24 cellular contexts compared by ENCODE assay signal in the genomic region with DNA sequence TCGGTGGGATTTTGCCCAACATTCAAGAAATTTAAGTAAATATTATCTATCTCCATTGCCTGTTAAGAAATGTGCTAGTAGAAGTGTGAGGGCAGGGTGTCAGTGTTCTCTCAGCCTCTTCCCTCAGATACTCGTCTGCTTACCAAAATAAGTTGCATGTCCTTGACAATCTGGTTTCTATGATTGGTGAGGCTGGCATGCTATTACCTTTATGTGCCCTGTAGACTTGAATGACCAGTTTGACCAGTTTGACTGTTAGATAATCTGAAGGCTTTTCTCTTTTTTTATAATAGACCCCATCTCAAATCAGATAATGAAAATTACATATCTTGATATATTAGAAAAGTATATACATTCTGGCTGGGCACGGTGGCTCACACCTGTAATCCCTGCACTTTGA. TPM values are rescaled to one million over a fixed set of nuclear protein-coding genes. Genes with fewer than 3 reads are reported as not detected.
DNase-seq lines count a peak whose midpoint lies in the region; ATAC-seq and TF ChIP-seq lines count a peak whose summit lies in the region.
"Had no signal": no experiment of that assay in that cellular context is flagged by ENCODE, and none has a peak within 500 bp of the region (broad histone marks: within the 10 kb centered on the region; RNA-seq: fewer than 3 reads in every experiment).

No MANE protein-coding gene starts in this region.

- H3K27me3 Mint-ChIP-seq in CD4-positive, alpha-beta memory T cell: no peaks in the 10 kb centered on the region
- H3K27me3 Mint-ChIP-seq: IgD-negative memory B cell had no signal

- CTCF ChIA-PET in CD4-positive, alpha-beta memory T cell (lab: Charles Lee; ENCODE audit: partially characterized antibody): no interaction called here

- no peak overlapping the region for H3K27ac Mint-ChIP-seq in CD4-positive, alpha-beta memory T cell
- H3K27ac Mint-ChIP-seq: H9, IgD-negative memory B cell had no signal

- H3K36me3 Mint-ChIP-seq in CD4-positive, alpha-beta memory T cell: peaks cover 22 to 32% of the 10 kb centered on the region in 2 donors

- POLR2A ChIA-PET in CD4-positive, alpha-beta memory T cell (lab: Charles Lee; ENCODE audit: partially characterized antibody): no interaction called here

- ATAC-seq in RWPE2 (ENCODE audit: low read depth) (peak; percentile 49; the same call in 2 of the 3 replicates), gastroesophageal sphincter (no peak), omental fat pad (ENCODE audit: low FRiP score) (no peak)
- ATAC-seq: A549 had no signal

- peaks cover 0 to 2% (median 0%) of the 10 kb centered on the region in 8 donors for H3K9me3 Mint-ChIP-seq in CD4-positive, alpha-beta memory T cell
- H3K9me3 Mint-ChIP-seq: H9, IgD-negative memory B cell had no signal

- H3K27me3 ChIP-seq in RWPE2 (ENCODE audit: insufficient read depth, poor library complexity, severe bottlenecking) (no peaks in the 10 kb centered on the region), gastroesophageal sphincter (no peaks in the 10 kb centered on the region)
- no peaks in the 10 kb centered on the region for H3K27me3 ChIP-seq in CD4-positive, alpha-beta memory T cell (ENCODE audit: insufficient read depth, low read length)
- H3K27me3 ChIP-seq: BLaER1 treated with 17β-estradiol and CSF1 and Interleukin-3, amounts not matched to agents 10 nM and 100 nM; SJCRH30 had no signal

- no peaks in the 10 kb centered on the region for H3K9me3 ChIP-seq in RWPE2 (ENCODE audit: severe bottlenecking)
- no peaks in the 10 kb centered on the region for H3K9me3 ChIP-seq in gastroesophageal sphincter
- H3K9me3 ChIP-seq in CD4-positive, alpha-beta memory T cell (ENCODE audit: control insufficient read depth in 1 of 2, low read length in 2 of 2): no peaks in the 10 kb centered on the region
- H3K9me3 ChIP-seq: A549; BLaER1 treated with 17β-estradiol and CSF1 and Interleukin-3, amounts not matched to agents 10 nM and 100 nM; SJCRH30 had no signal

- H3K4me1 Mint-ChIP-seq in CD4-positive, alpha-beta memory T cell: peaks cover 15 to 26% (median 21%) of the 10 kb centered on the region in 4 donors
- H3K4me1 Mint-ChIP-seq: H9, IgD-negative memory B cell had no signal

- DNase-seq in NCI-H748 (lab: John Stamatoyannopoulos, UW; ENCODE audit: unreplicated experiment) (peak; percentile 55), NCI-H748 treated with DMSO at 0.1 percent for 48 hours (lab: John Stamatoyannopoulos, UW) (no peak), LNCaP clone FGC (ENCODE audit: low read depth) (peak; percentile 84), RWPE2 (ENCODE audit: low spot score) (no peak), omental fat pad (ENCODE audit: low spot score) (no peak)
- DNase-seq in CD4-positive, alpha-beta memory T cell: no peak
- DNase-seq: DMS 273 treated with DMSO at 0.1 percent for 48 hours; GF-D8; H9; Karpas-422; MM.1S; NCI-H1092; NCI-H1436 treated with DMSO at 0.1 percent for 48 hours; NCI-H2081 treated with DMSO at 0.1 percent for 48 hours; NCI-H345; NCI-H69; NK-92 treated with Interleukin-12 subunit alpha and Interleukin-12 subunit beta, amount 100 ng/mL, for 24 hours; SJCRH30 had no signal

- H3K27ac ChIP-seq in RWPE2 (ENCODE audit: poor library complexity, severe bottlenecking) (no peak overlapping the region), gastroesophageal sphincter (no peak overlapping the region)
- H3K27ac ChIP-seq in CD4-positive, alpha-beta memory T cell (ENCODE audit: low read depth, low read length): no peak overlapping the region
- H3K27ac ChIP-seq: A549; BLaER1 treated with 17β-estradiol and CSF1 and Interleukin-3, amounts not matched to agents 10 nM and 100 nM; HL-60; SJCRH30 had no signal

- H3K36me3 ChIP-seq in RWPE2 (ENCODE audit: low read depth) (no peaks in the 10 kb centered on the region), gastroesophageal sphincter (peaks cover 0 to 41% of the 10 kb centered on the region in 2 donors)
- no peaks in the 10 kb centered on the region for H3K36me3 ChIP-seq in CD4-positive, alpha-beta memory T cell (ENCODE audit: insufficient read depth, low read length)
- H3K36me3 ChIP-seq: SJCRH30 had no signal

- no peaks in the 10 kb centered on the region for H3K4me1 ChIP-seq in RWPE2 (ENCODE audit: insufficient read depth, poor library complexity, severe bottlenecking)
- no peaks in the 10 kb centered on the region for H3K4me1 ChIP-seq in gastroesophageal sphincter
- peaks cover 21% of the 10 kb centered on the region for H3K4me1 ChIP-seq in CD4-positive, alpha-beta memory T cell (ENCODE audit: insufficient read depth, low read length)
- H3K4me1 ChIP-seq: A549, SJCRH30 had no signal

- no peak for TF ChIP-seq EP300 in gastroesophageal sphincter (IDR thresholded peaks at IDR 0.05)

- H3K4me3 ChIP-seq in LNCaP clone FGC (ENCODE audit: low read depth, low read length) (no peak overlapping the region), RWPE2 (ENCODE audit: severe bottlenecking) (no peak overlapping the region), gastroesophageal sphincter (no peak overlapping the region)
- no peak overlapping the region for H3K4me3 ChIP-seq in CD4-positive, alpha-beta memory T cell (ENCODE audit: low read length in 2 of 2)
- H3K4me3 ChIP-seq: A549; BLaER1 treated with 17β-estradiol and CSF1 and Interleukin-3, amounts not matched to agents 10 nM and 100 nM; SJCRH30 had no signal

- intact Hi-C loops in CD4-positive, alpha-beta memory T cell (cut with micrococcal nuclease): no loop called here

- H3K4me3 Mint-ChIP-seq in CD4-positive, alpha-beta memory T cell: no peak overlapping the region
- H3K4me3 Mint-ChIP-seq: H9, IgD-negative memory B cell had no signal

- no peak for TF ChIP-seq POLR2A in gastroesophageal sphincter (IDR thresholded peaks at IDR 0.05)

- 83 to 100% methylated on average over 3 of the region's 3 CpGs for WGBS in gastroesophageal sphincter (ENCODE audit: low coverage in 1 of 2), 2 donors

- TF ChIP-seq CTCF in LNCaP clone FGC (IDR thresholded peaks at IDR 0.05; ENCODE audit: control insufficient read depth, extremely low read depth, insufficient read depth) (no peak), RWPE2 (IDR thresholded peaks at IDR 0.05; ENCODE audit: poor library complexity, severe bottlenecking) (no peak), gastroesophageal sphincter (IDR thresholded peaks at IDR 0.05) (no peak), omental fat pad (IDR thresholded peaks at IDR 0.05) (no peak)

RNA-seq across cellular contexts. Expression of a gene that starts 0.3 kb away (rescaled TPM):
- total RNA-seq in gastroesophageal sphincter: under 1 TPM in 2 of 4 donors, not detected in 2; 0.62 to 0.78 TPM
- total RNA-seq in omental fat pad: under 1 TPM in 2 of 4 donors, not detected in 2; 0.46 to 0.48 TPM
- total RNA-seq in CD4-positive, alpha-beta memory T cell: 1 to 10 TPM in 1 of 2 experiments, under 1 TPM in 1; 0.94 to 1.8 TPM
- polyA plus RNA-seq in CD4-positive, alpha-beta memory T cell: under 1 TPM in 1 of 2 donors, not detected in 1; 0.68 TPM
- total RNA-seq: RPMI7951, SJCRH30 had no signal
- polyA plus RNA-seq: IgD-negative memory B cell had no signal

Comparison
In these comparisons a context has a peak if more than half of its experiments do, and no peak if none do; other contexts are left out.
1. DNase-seq: peak in NCI-H748 (single experiment) and LNCaP clone FGC (single experiment); none in NCI-H748 treated with DMSO at 0.1 percent for 48 hours (single experiment), RWPE2 (single experiment), omental fat pad (single experiment) and CD4-positive, alpha-beta memory T cell (0 of 5).